ENCODE assay signal across 25 cellular contexts in the genomic region with DNA sequence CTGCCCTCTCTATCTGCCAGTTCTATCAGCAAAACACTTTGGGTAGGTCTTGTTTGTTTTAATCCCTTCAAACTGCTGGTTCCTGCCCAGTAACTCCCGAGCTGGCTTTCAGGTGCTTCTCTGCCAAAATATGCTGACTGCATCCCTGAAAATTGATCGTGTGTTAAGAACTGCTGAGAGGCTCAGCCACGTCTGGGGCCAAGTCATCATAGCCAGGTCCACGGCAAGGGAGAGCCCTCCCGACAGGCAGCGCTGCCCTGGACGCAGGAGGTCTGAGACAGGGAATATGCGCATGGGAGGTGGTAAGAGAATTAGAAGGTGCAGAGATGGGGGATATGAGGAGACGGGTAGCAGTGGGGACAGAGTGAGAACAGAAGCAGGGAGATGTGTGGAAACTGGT.
DNase-seq lines count a peak whose midpoint lies in the region; ATAC-seq and TF ChIP-seq lines count a peak whose summit lies in the region.
"Had no signal": no experiment of that assay in that cellular context is flagged by ENCODE, and none has a peak within 500 bp of the region (broad histone marks: within the 10 kb centered on the region; RNA-seq: fewer than 3 reads in every experiment).

No MANE protein-coding gene starts in this region.

- H3K4me1 Mint-ChIP-seq in T-helper 17 cell (peaks cover 18% of the 10 kb centered on the region), endodermal cell (peaks cover 17% of the 10 kb centered on the region)

- WGBS in endodermal cell (ENCODE audit: insufficient coverage in 1 of 2, insufficient read length in 1 of 2), 2 experiments: 52 to 60% methylated on average over 8 to 9 of the region's 9 CpGs

- H3K9me3 ChIP-seq in T-helper 17 cell (ENCODE audit: control insufficient read depth, low read length, poor library complexity, severe bottlenecking) (no peaks in the 10 kb centered on the region), endodermal cell (ENCODE audit: control insufficient read depth, low read length) (no peaks in the 10 kb centered on the region)
- H3K9me3 ChIP-seq: MG63, SJSA1 had no signal

- no peak for TF ChIP-seq CTCF in endodermal cell (conservative IDR thresholded peaks at IDR 0.05)

- no peaks in the 10 kb centered on the region for H3K36me3 ChIP-seq in endodermal cell (ENCODE audit: control insufficient read depth, insufficient read depth, low read length)
- H3K36me3 ChIP-seq: MG63, SJSA1 had no signal

- H3K9ac ChIP-seq in endodermal cell (ENCODE audit: extremely low read depth, low read length, poor library complexity, severe bottlenecking): no peak overlapping the region

- H3K4me1 ChIP-seq in endodermal cell (ENCODE audit: control insufficient read depth, insufficient read depth, low read length): no peaks in the 10 kb centered on the region
- H3K4me1 ChIP-seq: SJSA1 had no signal

- peaks cover 82% of the 10 kb centered on the region for H3K27me3 Mint-ChIP-seq in T-helper 17 cell
- peaks cover 16% of the 10 kb centered on the region for H3K27me3 Mint-ChIP-seq in endodermal cell (ENCODE audit: insufficient read depth)

- no peak overlapping the region for H3K27ac ChIP-seq in endodermal cell (ENCODE audit: low read depth, low read length)
- H3K27ac ChIP-seq: SJSA1 had no signal

- peak; percentile 50 for DNase-seq in DMS79 (lab: John Stamatoyannopoulos, UW)
- DNase-seq in DMS79 treated with DMSO at 0.1 percent for 48 hours (lab: John Stamatoyannopoulos, UW): peak; percentile 39
- DNase-seq in T-helper 17 cell: no peak
- peak; percentile 62 for DNase-seq in endodermal cell
- no peak for DNase-seq in GM03348 (ENCODE audit: low spot score)
- DNase-seq in left colon: no peak
- no peak for DNase-seq in activated CD4-positive, CD25-positive, alpha-beta regulatory T cell (lab: John Stamatoyannopoulos, UW)
- DNase-seq: C1 segment of cervical spinal cord; CD8-positive, alpha-beta T cell; DMS 273 treated with DMSO at 0.1 percent for 48 hours; DND-41; HCEC 1CT; IMR-90; KG1; MG63; NCI-H1436; NCI-H187; NCI-H2081 treated with DMSO at 0.1 percent for 48 hours; NCI-H2171; NCI-H226; NCI-H748 treated with DMSO at 0.1 percent for 48 hours; NK-92 treated with Interleukin-12 subunit alpha and Interleukin-12 subunit beta, amount 100 ng/mL, for 24 hours; Right ventricle myocardium superior; RPMI8226 had no signal

- ATAC-seq in T-helper 17 cell (no peak), left colon (no peak)
- ATAC-seq: CD8-positive, alpha-beta T cell had no signal

- H3K27ac Mint-ChIP-seq in T-helper 17 cell (peak overlapping the region; percentile 30), endodermal cell (no peak overlapping the region)
- H3K27ac Mint-ChIP-seq: CD8-positive, alpha-beta T cell had no signal

- no peaks in the 10 kb centered on the region for H3K9me3 Mint-ChIP-seq in endodermal cell
- H3K9me3 Mint-ChIP-seq: CD8-positive, alpha-beta T cell had no signal

- H3K36me3 Mint-ChIP-seq in T-helper 17 cell (ENCODE audit: low read depth): peaks cover 6% of the 10 kb centered on the region
- H3K36me3 Mint-ChIP-seq in endodermal cell (ENCODE audit: low read depth): no peaks in the 10 kb centered on the region
- H3K36me3 Mint-ChIP-seq: CD8-positive, alpha-beta T cell had no signal

- H3K4me3 Mint-ChIP-seq in T-helper 17 cell (no peak overlapping the region), endodermal cell (no peak overlapping the region)
- H3K4me3 Mint-ChIP-seq: CD8-positive, alpha-beta T cell had no signal

- intact Hi-C loops in left colon (cut with DNase I, micrococcal nuclease): no loop called here

- no peak overlapping the region for H3K4me3 ChIP-seq in endodermal cell (ENCODE audit: low read length)
- H3K4me3 ChIP-seq: MG63, SJSA1 had no signal

- peaks cover 8% of the 10 kb centered on the region for H3K27me3 ChIP-seq in endodermal cell (ENCODE audit: control insufficient read depth, insufficient read depth, low read length, poor library complexity, severe bottlenecking)
- H3K27me3 ChIP-seq: MG63 had no signal

Comparison
In these comparisons a context has a peak if more than half of its experiments do, and no peak if none do; other contexts are left out.
1. DNase-seq: peak in DMS79 (single experiment), DMS79 treated with DMSO at 0.1 percent for 48 hours (single experiment) and endodermal cell (single experiment); none in T-helper 17 cell (0 of 3), GM03348 (single experiment), left colon (0 of 2) and activated CD4-positive, CD25-positive, alpha-beta regulatory T cell (0 of 4).